8 cellular contexts compared by ENCODE assay signal in genomic region chr3:125119752-125120369, GRCh38.
DNase-seq lines count a peak whose midpoint lies in the region; ATAC-seq and TF ChIP-seq lines count a peak whose summit lies in the region.

No MANE protein-coding gene starts in this region.

- H3K36me3 ChIP-seq in OCI-LY3 (replicated peaks; ENCODE audit: low read depth, low read length) = no peaks in the 10 kb centered on the region

- H3K4me3 ChIP-seq in OCI-LY3 (ENCODE audit: low read length) = peak overlapping the region; percentile 75

- peak overlapping the region; percentile 81 for H3K4me3 Mint-ChIP-seq in natural killer cell

- DNase-seq in natural killer cell (peak; percentile 41), GDM1 (lab: John Stamatoyannopoulos, UW) (no peak), H4 (ENCODE audit: low spot score) (no peak), hepatic stellate cell (ENCODE audit: low spot score) (no peak)
- no peak for DNase-seq in activated effector memory CD4-positive, alpha-beta T cell treated with anti-CD3 and anti-CD28 coated beads, Interleukin-2, amount 50 U/mL, for 16 hours

- no peaks in the 10 kb centered on the region for H3K9me3 Mint-ChIP-seq in natural killer cell

- H3K9me3 ChIP-seq in OCI-LY3 (ENCODE audit: insufficient read depth, low read length) = 0 out of 2 replicates have a peak, but pooled peaks cover 3% of the 10 kb centered on the region

- ATAC-seq in GM18502 (IDR thresholded peaks at IDR 0.05; ENCODE audit: poor library complexity, unreplicated experiment) (peak; percentile 53), GM21723 (IDR thresholded peaks at IDR 0.05; ENCODE audit: unreplicated experiment) (peak; percentile 58), natural killer cell (peak; percentile 76 to 92 (median 78))

- H3K27ac Mint-ChIP-seq in natural killer cell = peak overlapping the region; percentile 92 to 98

- H3K27ac ChIP-seq in OCI-LY3 (ENCODE audit: low read length) = no peak overlapping the region

- peak overlapping the region; percentile 26; the same call in 1 of the 2 replicates for H2AFZ ChIP-seq in OCI-LY3 (ENCODE audit: low read depth, low read length)

- H3K4me1 ChIP-seq in OCI-LY3 (ENCODE audit: low read length) = peaks cover 26% of the 10 kb centered on the region

- no peaks in the 10 kb centered on the region for H3K27me3 Mint-ChIP-seq in natural killer cell (ENCODE audit: low read depth in 2 of 2)

- H3K27me3 ChIP-seq in OCI-LY3 (ENCODE audit: low read depth, low read length) = peaks cover 65% of the 10 kb centered on the region

- no peak for TF ChIP-seq CTCF in OCI-LY3 (IDR thresholded peaks at IDR 0.05; ENCODE audit: low read depth, low read length)
- TF ChIP-seq CTCF in natural killer cell (IDR thresholded peaks at IDR 0.05) = no peak

- no peaks in the 10 kb centered on the region for H3K79me2 ChIP-seq in OCI-LY3 (ENCODE audit: low read length)

- no peaks in the 10 kb centered on the region for H4K20me1 ChIP-seq in OCI-LY3 (ENCODE audit: insufficient read depth, low read length)

- intact Hi-C loops in natural killer cell (cut with micrococcal nuclease) = loop anchor here (1.0 to 5.0 kb wide), 2 partner anchors 32 to 65 kb away; partner anchors contain the start of gene HEG1

- H3K36me3 Mint-ChIP-seq in natural killer cell = no peaks in the 10 kb centered on the region

- peak overlapping the region; percentile 94 for H3K4me2 ChIP-seq in OCI-LY3 (ENCODE audit: low read length)

- peak overlapping the region; percentile 25; the same call in 1 of the 2 replicates for H3K9ac ChIP-seq in OCI-LY3 (ENCODE audit: low read length)

- H3K4me1 Mint-ChIP-seq in natural killer cell = peaks cover 67 to 70% of the 10 kb centered on the region in 2 donors
